Comparison of ENCODE assay signal across 25 cellular contexts in genomic region chr11:96280444-96280843, GRCh38.
DNase-seq lines count a peak whose midpoint lies in the region; ATAC-seq and TF ChIP-seq lines count a peak whose summit lies in the region.
"Had no signal": no experiment of that assay in that cellular context is flagged by ENCODE, and none has a peak within 500 bp of the region (broad histone marks: within the 10 kb centered on the region; RNA-seq: fewer than 3 reads in every experiment).

No MANE protein-coding gene starts in this region.

- H3K4me1 Mint-ChIP-seq in activated naive CD8-positive, alpha-beta T cell treated with anti-CD3 and anti-CD28 coated beads, Interleukin-2, amount 50 U/mL, for 24 hours = peaks cover 80% of the 10 kb centered on the region
- peaks cover 42 to 95% (median 88%) of the 10 kb centered on the region in 7 donors for H3K4me1 Mint-ChIP-seq in naive thymus-derived CD4-positive, alpha-beta T cell

- POLR2A ChIA-PET in SK-N-SH (lab: Yijun Ruan, JAX) (interaction anchor here (0.6 kb wide), 1 partner anchor 63 kb away, joined by 5 read pairs; the partner anchor contains the start of gene MAML2), HEK293 (lab: Yijun Ruan, JAX) (no interaction called here)
- POLR2A ChIA-PET in naive thymus-derived CD4-positive, alpha-beta T cell (lab: Charles Lee) = interaction anchor here (0.7 to 1.2 kb wide), 3 partner anchors 25 to 63 kb away, joined by 3 to 4 read pairs (median 3); partner anchors contain the start of gene MAML2

- no peak overlapping the region for H3K4me3 Mint-ChIP-seq in activated naive CD8-positive, alpha-beta T cell treated with anti-CD3 and anti-CD28 coated beads, Interleukin-2, amount 50 U/mL, for 24 hours
- peak overlapping the region in 7 of 10 donors; percentile 19 to 75 (median 33) for H3K4me3 Mint-ChIP-seq in naive thymus-derived CD4-positive, alpha-beta T cell
- H3K4me3 Mint-ChIP-seq: activated CD4-positive, alpha-beta memory T cell treated with anti-CD3 and anti-CD28 coated beads, Interleukin-2, amount 10 ng/mL, durations not matched to agents 7 days and 5 days; activated T-helper 1 cell treated with anti-CD3 and anti-CD28 coated beads, Interleukin-12 subunit alpha, Interleukin-12 subunit beta, Interleukin-2, Interleukin-4 antibody, amounts not matched to agents 30 ng/mL and 10 ng/mL and 1 ng/mL, durations not matched to agents 14 hours and 24 hours and 36 hours had no signal

- no peaks in the 10 kb centered on the region; the same call in 1 of the 2 replicates for H4K20me1 ChIP-seq in SK-N-SH (ENCODE audit: insufficient read depth)

- H3K4me3 ChIP-seq in SK-N-SH (ENCODE audit: low read depth in 2 of 2, low read length in 1 of 2) = no peak overlapping the region
- no peak overlapping the region for H3K4me3 ChIP-seq in HEK293 (ENCODE audit: low read depth, low read length)
- H3K4me3 ChIP-seq in naive thymus-derived CD4-positive, alpha-beta T cell (ENCODE audit: low read length) = no peak overlapping the region
- H3K4me3 ChIP-seq: heart left ventricle, left ventricle myocardium inferior, SJCRH30, uterus had no signal

- H3K36me3 ChIP-seq in SK-N-SH (replicated peaks in 1 of 2; ENCODE audit: control insufficient read depth in 1 of 2, insufficient read depth in 2 of 2, low read length in 1 of 2) (peaks cover 0 to 9% of the 10 kb centered on the region in 2 experiments), HEK293 (ENCODE audit: control insufficient read depth in 2 of 2, insufficient read depth in 1 of 2, low read length in 2 of 2) (no peaks in the 10 kb centered on the region)
- H3K36me3 ChIP-seq in naive thymus-derived CD4-positive, alpha-beta T cell (ENCODE audit: control insufficient read depth in 2 of 3, insufficient read depth in 3 of 3, low read length in 3 of 3) = no peaks in the 10 kb centered on the region
- H3K36me3 ChIP-seq: heart left ventricle, left ventricle myocardium inferior, neutrophil, SJCRH30, uterus had no signal

- ATAC-seq in SK-N-SH treated with all-trans-retinoic acid at 6 μM for 48 hours = no peak
- no peak for ATAC-seq in activated naive CD8-positive, alpha-beta T cell treated with anti-CD3 and anti-CD28 coated beads, Interleukin-2, amount 50 U/mL, for 24 hours
- ATAC-seq in naive thymus-derived CD4-positive, alpha-beta T cell = no peak
- no peak for ATAC-seq in GM18870 (IDR thresholded peaks at IDR 0.05; ENCODE audit: unreplicated experiment)
- ATAC-seq in GM19452 (IDR thresholded peaks at IDR 0.05; ENCODE audit: unreplicated experiment) = no peak
- no peak for ATAC-seq in GM18867 (IDR thresholded peaks at IDR 0.05; ENCODE audit: unreplicated experiment)
- ATAC-seq: heart left ventricle had no signal

- no peak for TF ChIP-seq RAD21 in SK-N-SH (IDR thresholded peaks at IDR 0.05; ENCODE audit: low read length)

- H3K9me3 ChIP-seq in SK-N-SH (no peaks in the 10 kb centered on the region), HEK293 (ENCODE audit: control insufficient read depth, insufficient read depth, low read depth, low read length) (no peaks in the 10 kb centered on the region)
- no peaks in the 10 kb centered on the region for H3K9me3 ChIP-seq in naive thymus-derived CD4-positive, alpha-beta T cell (ENCODE audit: control insufficient read depth in 2 of 3, low read length in 3 of 3)
- H3K9me3 ChIP-seq: Caco-2, heart left ventricle, left ventricle myocardium inferior, neutrophil, SJCRH30, uterus had no signal

- DNase-seq in SK-N-SH = no peak
- no peak for DNase-seq in activated naive CD8-positive, alpha-beta T cell treated with anti-CD3 and anti-CD28 coated beads, Interleukin-2, amount 50 U/mL, for 24 hours
- no peak for DNase-seq in naive thymus-derived CD4-positive, alpha-beta T cell
- DNase-seq: activated CD4-positive, alpha-beta memory T cell treated with anti-CD3 and anti-CD28 coated beads, Interleukin-2, amount 10 ng/mL, durations not matched to agents 7 days and 5 days; AML-193; Caco-2; cortex of kidney; EL; heart left ventricle; Karpas-422; left ventricle myocardium inferior; NCI-H1930; NCI-H345; retina; SJCRH30; T-helper 2 cell; uterus had no signal

- peak overlapping the region; percentile 21 for H3K27ac Mint-ChIP-seq in activated naive CD8-positive, alpha-beta T cell treated with anti-CD3 and anti-CD28 coated beads, Interleukin-2, amount 50 U/mL, for 24 hours
- H3K27ac Mint-ChIP-seq in naive thymus-derived CD4-positive, alpha-beta T cell = peak overlapping the region in 8 of 9 donors; percentile 21 to 88 (median 72)
- H3K27ac Mint-ChIP-seq: activated CD4-positive, alpha-beta memory T cell treated with anti-CD3 and anti-CD28 coated beads, Interleukin-2, amount 10 ng/mL, durations not matched to agents 7 days and 5 days; activated T-helper 1 cell treated with anti-CD3 and anti-CD28 coated beads, Interleukin-12 subunit alpha, Interleukin-12 subunit beta, Interleukin-2, Interleukin-4 antibody, amounts not matched to agents 30 ng/mL and 10 ng/mL and 1 ng/mL, durations not matched to agents 14 hours and 24 hours and 36 hours had no signal

- peak overlapping the region; percentile 33 for H3K4me2 ChIP-seq in SK-N-SH

- no peaks in the 10 kb centered on the region for H3K9me2 ChIP-seq in SK-N-SH

- H3K36me3 Mint-ChIP-seq in activated naive CD8-positive, alpha-beta T cell treated with anti-CD3 and anti-CD28 coated beads, Interleukin-2, amount 50 U/mL, for 24 hours (ENCODE audit: low read depth) = peaks cover 15% of the 10 kb centered on the region
- peaks cover 10 to 36% (median 19%) of the 10 kb centered on the region in 5 donors for H3K36me3 Mint-ChIP-seq in naive thymus-derived CD4-positive, alpha-beta T cell

- H3K9me3 Mint-ChIP-seq in activated naive CD8-positive, alpha-beta T cell treated with anti-CD3 and anti-CD28 coated beads, Interleukin-2, amount 50 U/mL, for 24 hours = no peaks in the 10 kb centered on the region
- peaks cover 0 to 5% (median 0%) of the 10 kb centered on the region in 11 donors for H3K9me3 Mint-ChIP-seq in naive thymus-derived CD4-positive, alpha-beta T cell

- H3K4me1 ChIP-seq in SK-N-SH (ENCODE audit: control insufficient read depth in 1 of 2, insufficient read depth in 2 of 2, low read depth in 1 of 2, low read length in 1 of 2) = peaks cover 8 to 59% of the 10 kb centered on the region in 2 experiments; a peak in 3 of 4 replicates
- peaks cover 9% of the 10 kb centered on the region for H3K4me1 ChIP-seq in HEK293 (ENCODE audit: control insufficient read depth, insufficient read depth, low read length)
- H3K4me1 ChIP-seq in naive thymus-derived CD4-positive, alpha-beta T cell (ENCODE audit: control insufficient read depth in 2 of 2, insufficient read depth in 2 of 2, low read length in 2 of 2) = peaks cover 0 to 65% of the 10 kb centered on the region in 2 donors
- H3K4me1 ChIP-seq: SJCRH30, uterus had no signal

- TF ChIP-seq CTCF in SK-N-SH (IDR thresholded peaks at IDR 0.05) = no peak
- TF ChIP-seq CTCF in HEK293 (tag by site-specific recombination; IDR thresholded peaks at IDR 0.05) = no peak

- peaks cover 40% of the 10 kb centered on the region for H3F3A ChIP-seq in SK-N-SH (replicated peaks; ENCODE audit: insufficient read depth)

- no peaks in the 10 kb centered on the region for H3K27me3 ChIP-seq in SK-N-SH (ENCODE audit: insufficient read depth)
- H3K27me3 ChIP-seq in naive thymus-derived CD4-positive, alpha-beta T cell (ENCODE audit: control insufficient read depth in 2 of 2, insufficient read depth in 2 of 2, low read length in 2 of 2) = no peaks in the 10 kb centered on the region
- H3K27me3 ChIP-seq: heart left ventricle, neutrophil, SJCRH30, uterus had no signal

- CTCF ChIA-PET in SK-N-SH (lab: Yijun Ruan, JAX) = interaction anchor here (1.1 to 1.2 kb wide), 2 partner anchors 43 to 63 kb away, joined by 3 to 5 read pairs; partner anchors contain the start of gene MAML2
- CTCF ChIA-PET in HEK293 (lab: Yijun Ruan, JAX) = interaction anchor here (1.1 kb wide), 1 partner anchor 62 kb away, joined by 3 read pairs; the partner anchor contains the start of gene MAML2
- CTCF ChIA-PET in naive thymus-derived CD4-positive, alpha-beta T cell (lab: Charles Lee) = interaction anchor here (0.6 to 1.3 kb wide), 3 partner anchors 10 to 225 kb away, joined by 3 to 5 read pairs (median 4); no protein-coding TSS in a partner anchor

- no peak for TF ChIP-seq EP300 in SK-N-SH (IDR thresholded peaks at IDR 0.05; ENCODE audit: borderline replicate concordance in 1 of 2, low read depth in 1 of 2, low read length in 1 of 2)

- no peak overlapping the region for H2AFZ ChIP-seq in SK-N-SH (ENCODE audit: low read depth)

- peaks cover 90% of the 10 kb centered on the region for H3K79me2 ChIP-seq in SK-N-SH (ENCODE audit: insufficient read depth)

- WGBS in SK-N-SH (ENCODE audit: low lambda C conversion rate) = 86% methylated on average over 1 of the region's 1 CpG

- H3K9ac ChIP-seq in SK-N-SH = peak overlapping the region; percentile 34; the same call in 1 of the 2 replicates

- intact Hi-C loops in naive thymus-derived CD4-positive, alpha-beta T cell (cut with micrococcal nuclease) = no loop called here

- H3K27me3 Mint-ChIP-seq in activated naive CD8-positive, alpha-beta T cell treated with anti-CD3 and anti-CD28 coated beads, Interleukin-2, amount 50 U/mL, for 24 hours = no peaks in the 10 kb centered on the region
- H3K27me3 Mint-ChIP-seq in naive thymus-derived CD4-positive, alpha-beta T cell = no peaks in the 10 kb centered on the region
- H3K27me3 Mint-ChIP-seq: activated CD4-positive, alpha-beta memory T cell treated with anti-CD3 and anti-CD28 coated beads, Interleukin-2, amount 10 ng/mL, durations not matched to agents 7 days and 5 days had no signal

- H3K27ac ChIP-seq in SK-N-SH (ENCODE audit: low read depth in 2 of 2, low read length in 1 of 2) = peak overlapping the region; percentile 50 to 84
- no peak overlapping the region for H3K27ac ChIP-seq in HEK293 (ENCODE audit: extremely low read depth, low read depth, low read length)
- H3K27ac ChIP-seq in naive thymus-derived CD4-positive, alpha-beta T cell (ENCODE audit: low read depth, low read length) = no peak overlapping the region
- H3K27ac ChIP-seq: 22Rv1, heart left ventricle, left ventricle myocardium inferior, neutrophil, SJCRH30, uterus had no signal

TF ChIP-seq in SK-N-SH treated with all-trans-retinoic acid at 6 μM for 48 hours, 23 proteins besides CTCF, POLR2A, EP300 and RAD21 (continues in another document):
- no peak for TF ChIP-seq TOX (CRISPR knock-in tag; IDR thresholded peaks at IDR 0.05; ENCODE audit: borderline replicate concordance)

TF ChIP-seq in HEK293, 187 proteins besides CTCF, POLR2A, EP300 and RAD21 (continues in another document):
- TF ChIP-seq ZNF354C (tag by site-specific recombination; IDR thresholded peaks at IDR 0.05; ENCODE audit: borderline replicate concordance, low read depth) (no peak), SCRT1 (tag by site-specific recombination; IDR thresholded peaks at IDR 0.05; ENCODE audit: borderline replicate concordance) (no peak)

Comparison
In these comparisons a context has a peak if more than half of its experiments do, and no peak if none do; other contexts are left out.
1. H3K27ac ChIP-seq: peak in SK-N-SH (2 of 2); none in HEK293 (single experiment) and naive thymus-derived CD4-positive, alpha-beta T cell (single experiment).